Comparison of ENCODE assay signal across 1 cellular context in genomic region chr3:49787182-49787464, GRCh38.
TF ChIP-seq lines count a peak whose summit lies in the region.

No MANE protein-coding gene starts in this region.

TF ChIP-seq in endothelial cell of umbilical vein, 7 proteins besides CTCF, POLR2A, EP300 and RAD21:
- TF ChIP-seq MAX (IDR thresholded peaks at IDR 0.05; ENCODE audit: insufficient read depth, insufficient read length) (no peak), JUN (IDR thresholded peaks at IDR 0.05; ENCODE audit: borderline replicate concordance, insufficient read depth, insufficient read length, low read depth) (no peak), POLR2AphosphoS5 (IDR thresholded peaks at IDR 0.05; ENCODE audit: insufficient read depth, low read depth, low read length) (no peak), GATA2 (IDR thresholded peaks at IDR 0.05; ENCODE audit: insufficient read depth, insufficient read length, low read depth, low read length) (no peak), EZH2 (IDR thresholded peaks at IDR 0.05; ENCODE audit: borderline replicate concordance, low read depth, low read length, severe bottlenecking) (no peak), FOS (IDR thresholded peaks at IDR 0.05; ENCODE audit: borderline replicate concordance, insufficient read depth, low read length) (no peak), MYC (IDR thresholded peaks at IDR 0.05; ENCODE audit: low read depth, low read length) (no peak)
